17 cellular contexts compared by ENCODE assay signal in the genomic region with DNA sequence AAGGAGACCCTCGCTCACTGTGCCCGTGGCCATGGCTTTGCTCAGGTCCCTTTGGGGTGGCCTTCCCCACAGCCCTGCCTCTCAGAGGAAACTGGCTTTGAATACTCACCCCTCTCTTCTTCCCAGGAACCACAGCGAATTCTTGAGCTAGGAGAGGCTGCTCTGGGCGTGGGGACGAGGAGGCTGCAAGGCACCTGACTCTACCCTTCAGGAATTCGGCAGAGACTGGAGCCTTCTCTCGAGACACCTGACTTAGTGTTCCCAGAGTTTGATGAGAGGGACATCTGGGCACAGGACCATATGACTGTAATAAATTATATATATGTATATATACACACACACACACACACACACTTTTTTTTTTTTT. TPM values are rescaled to one million over a fixed set of nuclear protein-coding genes. Genes with fewer than 3 reads are reported as not detected.
A peak's percentile ranks its signal among the peaks of the same experiment; 100 is the strongest.
DNase-seq lines count a peak whose midpoint lies in the region; ATAC-seq, FAIRE-seq and TF ChIP-seq lines count a peak whose summit lies in the region.
"Had no signal": no experiment of that assay in that cellular context is flagged by ENCODE, and none has a peak within 500 bp of the region (broad histone marks: within the 10 kb centered on the region; RNA-seq: fewer than 3 reads in every experiment).

No MANE protein-coding gene starts in this region.

- peak overlapping the region; percentile 43 for H3K27ac Mint-ChIP-seq in stimulated activated effector memory CD8-positive, alpha-beta T cell treated with anti-CD3 and anti-CD28 coated beads, Interleukin-12 subunit alpha, Interleukin-12 subunit beta, amount 100 ng/mL, for 72 hours
- no peak overlapping the region for H3K27ac Mint-ChIP-seq in CD14-positive monocyte

- no peak for TF ChIP-seq CTCF in left lung (IDR thresholded peaks at IDR 0.05)
- TF ChIP-seq CTCF in CD14-positive monocyte (IDR thresholded peaks at IDR 0.05) = no peak

- H3K27me3 ChIP-seq in left lung = peaks cover 0 to 2% of the 10 kb centered on the region in 2 donors
- H3K27me3 ChIP-seq: ascending aorta had no signal

- H3K27ac ChIP-seq in left lung = peak overlapping the region; percentile 73 to 77
- H3K27ac ChIP-seq: ascending aorta had no signal

- no peaks in the 10 kb centered on the region for H3K9me3 Mint-ChIP-seq in stimulated activated effector memory CD8-positive, alpha-beta T cell treated with anti-CD3 and anti-CD28 coated beads, Interleukin-12 subunit alpha, Interleukin-12 subunit beta, amount 100 ng/mL, for 72 hours
- H3K9me3 Mint-ChIP-seq in CD14-positive monocyte = peaks cover 0 to under 1% (median 0%) of the 10 kb centered on the region in 7 donors

- DNase-seq in H54 (ENCODE audit: insufficient read length, low spot score) (peak; percentile 82), astrocyte of the hippocampus (ENCODE audit: low read depth, low spot score) (peak; percentile 35), left lung (peak in 1 of 2 donors; percentile 68), CD14-positive monocyte (ENCODE audit: low spot score) (no peak)
- DNase-seq in stimulated activated effector memory CD8-positive, alpha-beta T cell treated with anti-CD3 and anti-CD28 coated beads, Interleukin-12 subunit alpha, Interleukin-12 subunit beta, amount 100 ng/mL, for 72 hours (ENCODE audit: low spot score in 2 of 2) = no peak
- DNase-seq in stimulated activated CD4-positive, alpha-beta T cell treated with anti-CD3 and anti-CD28 coated beads, Interleukin-4, amount 100 ng/mL, for 24 hours = no peak
- DNase-seq: activated gamma-delta T cell, BE2C, NCI-H1105 treated with DMSO at 0.1 percent for 48 hours, RPMI8226, T-helper 1 cell had no signal

- H3K9me3 ChIP-seq in left lung = no peaks in the 10 kb centered on the region
- H3K9me3 ChIP-seq: ascending aorta, BE2C had no signal

- peaks cover 0 to 9% of the 10 kb centered on the region in 2 donors for H3K36me3 ChIP-seq in left lung
- H3K36me3 ChIP-seq: BE2C had no signal

- no peak overlapping the region for H3K4me3 ChIP-seq in left lung
- H3K4me3 ChIP-seq: ascending aorta, K562 had no signal

- H3K4me3 Mint-ChIP-seq in stimulated activated effector memory CD8-positive, alpha-beta T cell treated with anti-CD3 and anti-CD28 coated beads, Interleukin-12 subunit alpha, Interleukin-12 subunit beta, amount 100 ng/mL, for 72 hours = no peak overlapping the region
- no peak overlapping the region for H3K4me3 Mint-ChIP-seq in CD14-positive monocyte

- FAIRE-seq in H54 (lab: Jason Lieb, UNC) = no peak
- FAIRE-seq: endothelial cell of umbilical vein, K562 had no signal

- ATAC-seq in left lung (peak; percentile 80), GM19455 (IDR thresholded peaks at IDR 0.05; ENCODE audit: unreplicated experiment) (no peak), GM21528 (IDR thresholded peaks at IDR 0.05; ENCODE audit: low FRiP score, unreplicated experiment) (no peak)
- ATAC-seq in stimulated activated effector memory CD8-positive, alpha-beta T cell treated with anti-CD3 and anti-CD28 coated beads, Interleukin-12 subunit alpha, Interleukin-12 subunit beta, amount 100 ng/mL, for 72 hours = no peak
- ATAC-seq: K562, sciatic nerve had no signal

- peaks cover 31% of the 10 kb centered on the region for H3K4me1 Mint-ChIP-seq in stimulated activated effector memory CD8-positive, alpha-beta T cell treated with anti-CD3 and anti-CD28 coated beads, Interleukin-12 subunit alpha, Interleukin-12 subunit beta, amount 100 ng/mL, for 72 hours
- H3K4me1 Mint-ChIP-seq in CD14-positive monocyte = peaks cover 10% of the 10 kb centered on the region

- H3K4me1 ChIP-seq in left lung = peaks cover 4 to 18% of the 10 kb centered on the region in 2 donors
- H3K4me1 ChIP-seq: ascending aorta, BE2C had no signal

- H3K36me3 Mint-ChIP-seq in stimulated activated effector memory CD8-positive, alpha-beta T cell treated with anti-CD3 and anti-CD28 coated beads, Interleukin-12 subunit alpha, Interleukin-12 subunit beta, amount 100 ng/mL, for 72 hours = peaks cover 36% of the 10 kb centered on the region
- peaks cover 0 to 2% of the 10 kb centered on the region in 2 donors for H3K36me3 Mint-ChIP-seq in CD14-positive monocyte

- intact Hi-C loops in left lung (cut with DNase I) (no loop called here), CD14-positive monocyte (cut with micrococcal nuclease) (no loop called here)

- peaks cover 7 to 17% (median 14%) of the 10 kb centered on the region in 3 donors for H3K27me3 Mint-ChIP-seq in CD14-positive monocyte (ENCODE audit: low read depth in 3 of 3)

- no peak for TF ChIP-seq POLR2A in H54 (IDR thresholded peaks at IDR 0.05; ENCODE audit: low read depth, low read length)

RNA-seq across cellular contexts. Expression of a gene that starts 6.2 kb away (rescaled TPM):
- 100 to 1,000 TPM; 161 to 173 TPM for total RNA-seq in left lung
- 1 to 10 TPM; 4.8 to 7.5 TPM for polyA plus RNA-seq in CD14-positive monocyte

RNA-seq across cellular contexts. Expression of a gene that starts 15.4 kb away (rescaled TPM):
- total RNA-seq in left lung = 10 to 100 TPM; 15.8 to 22.9 TPM
- polyA plus RNA-seq in CD14-positive monocyte = 10 to 100 TPM; 11.8 to 13.6 TPM

RNA-seq across cellular contexts. Expression of a gene that starts 16.4 kb away (rescaled TPM):
- 10 to 100 TPM; 43.8 to 74.4 TPM for total RNA-seq in left lung
- not detected for polyA plus RNA-seq in CD14-positive monocyte

RNA-seq across cellular contexts. Expression of a gene that starts 55.9 kb away (rescaled TPM):
- total RNA-seq in left lung = 100 to 1,000 TPM; 125 to 127 TPM
- under 1 TPM; 0.17 to 0.62 TPM for polyA plus RNA-seq in CD14-positive monocyte

Comparison
In these comparisons a context has a peak if more than half of its experiments do, and no peak if none do; other contexts are left out.
1. DNase-seq: peak in H54 (single experiment) and astrocyte of the hippocampus (single experiment); none in stimulated activated effector memory CD8-positive, alpha-beta T cell treated with anti-CD3 and anti-CD28 coated beads, Interleukin-12 subunit alpha, Interleukin-12 subunit beta, amount 100 ng/mL, for 72 hours (0 of 2), CD14-positive monocyte (single experiment) and stimulated activated CD4-positive, alpha-beta T cell treated with anti-CD3 and anti-CD28 coated beads, Interleukin-4, amount 100 ng/mL, for 24 hours (single experiment).